1 cellular context compared by ENCODE assay signal in genomic region chr20:51654060-51654459, GRCh38.
TF ChIP-seq lines count a peak whose summit lies in the region.

No MANE protein-coding gene starts in this region.

TF ChIP-seq in HCT116, 20 proteins besides CTCF, POLR2A, EP300 and RAD21:
- TF ChIP-seq ZNF274 (IDR thresholded peaks at IDR 0.05; ENCODE audit: low read depth, low read length) (no peak), SRF (IDR thresholded peaks at IDR 0.05; ENCODE audit: low read depth) (0 out of 2 replicates have a peak, but pooled peaks have one; percentile 26)
